1 cellular context compared by ENCODE assay signal in the genomic region with DNA sequence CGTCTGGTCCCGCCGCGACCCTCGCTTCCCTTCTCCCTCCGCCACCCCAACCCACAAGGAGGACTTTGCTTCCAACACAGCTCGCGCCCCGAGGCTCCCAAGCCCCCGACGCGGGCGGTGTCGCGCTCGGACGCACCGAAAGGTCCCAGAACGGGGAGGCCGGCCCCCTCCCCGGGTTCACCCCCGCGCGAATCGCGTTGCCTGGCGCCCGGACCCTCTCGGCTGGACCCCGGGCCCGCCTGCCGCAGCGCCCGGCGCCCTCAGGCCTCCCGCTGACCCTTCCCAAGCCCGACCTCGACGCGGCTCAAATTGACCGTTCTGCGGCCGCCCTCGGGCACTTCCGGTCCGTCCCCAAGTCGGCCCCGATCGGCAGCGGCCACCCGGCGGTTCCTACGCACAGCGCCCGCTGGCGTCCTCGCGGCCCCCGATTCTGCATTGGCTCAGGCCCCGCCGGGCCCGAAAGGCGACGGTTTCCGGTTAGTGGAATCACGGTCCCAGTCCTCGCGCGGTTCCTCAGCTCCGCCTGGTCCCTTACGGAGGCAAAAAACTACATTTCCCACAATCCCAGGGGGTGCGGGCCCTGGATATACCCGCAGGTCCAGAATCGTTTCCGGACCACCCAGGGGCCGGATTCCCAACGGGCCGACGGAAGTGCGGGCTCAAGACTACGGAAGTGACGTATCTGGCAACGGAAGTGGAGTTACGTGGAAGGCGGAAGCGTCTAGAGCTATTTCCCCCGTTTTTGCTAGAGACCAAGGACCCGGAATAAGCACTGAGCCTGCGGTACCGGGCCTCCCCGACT.
TF ChIP-seq lines count a peak whose summit lies in the region.

Gene AURKAIP1 (minus strand): TSS at position 347 of the 802 bp plus-strand sequence. CDS start 451 bp downstream, outside the sequence.

TF ChIP-seq in HepG2, 621 proteins besides CTCF, POLR2A, EP300 and RAD21 (continued from another document and continues in another):
- TF ChIP-seq, protein P1, sequence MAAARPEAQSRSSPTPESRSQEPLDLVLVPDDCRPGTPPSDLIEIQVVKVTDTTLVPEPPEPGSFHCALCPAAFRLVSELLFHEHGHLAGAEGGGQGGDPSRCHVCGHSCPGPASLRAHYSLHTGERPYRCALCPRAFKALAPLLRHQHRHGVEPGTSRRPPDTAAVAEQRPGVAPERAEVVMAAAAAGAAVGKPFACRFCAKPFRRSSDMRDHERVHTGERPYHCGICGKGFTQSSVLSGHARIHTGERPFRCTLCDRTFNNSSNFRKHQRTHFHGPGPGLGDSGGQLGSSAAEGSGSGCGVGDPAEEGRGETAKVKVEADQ (CRISPR knock-in tag; IDR thresholded peaks at IDR 0.05; ENCODE audit: borderline replicate concordance) = peak; percentile 74; the same call in 1 of the 2 replicates
- TF ChIP-seq ZNF251 (CRISPR knock-in tag; IDR thresholded peaks at IDR 0.05) = no peak
- peak; percentile 59 for TF ChIP-seq ZNF563 (CRISPR knock-in tag; IDR thresholded peaks at IDR 0.05)
- TF ChIP-seq ZNF567 (CRISPR knock-in tag; IDR thresholded peaks at IDR 0.05; ENCODE audit: borderline replicate concordance) = no peak; the same call in 1 of the 2 replicates
- TF ChIP-seq MATR3 (CRISPR knock-in tag; IDR thresholded peaks at IDR 0.05) = no peak
- no peak for TF ChIP-seq TRIM22 (IDR thresholded peaks at IDR 0.05)
- peak; percentile 90 for TF ChIP-seq RXRA (CRISPR knock-in tag; IDR thresholded peaks at IDR 0.05)
- TF ChIP-seq MTF2 (CRISPR knock-in tag; IDR thresholded peaks at IDR 0.05; ENCODE audit: borderline replicate concordance) = peak; percentile 97; the same call in 1 of the 2 replicates
- TF ChIP-seq ZNF20 (CRISPR knock-in tag; IDR thresholded peaks at IDR 0.05) = no peak
- no peak for TF ChIP-seq ATAD3A (CRISPR knock-in tag; IDR thresholded peaks at IDR 0.05)
- TF ChIP-seq ZNF550 (CRISPR knock-in tag; IDR thresholded peaks at IDR 0.05; ENCODE audit: borderline replicate concordance) = peak; percentile 89; the same call in 1 of the 2 replicates
- TF ChIP-seq ZFP36L1 (CRISPR knock-in tag; IDR thresholded peaks at IDR 0.05) = peak; percentile 64; the same call in 1 of the 2 replicates
- TF ChIP-seq FOXP1 (IDR thresholded peaks at IDR 0.05) = no peak
- no peak for TF ChIP-seq FOXP1 (CRISPR knock-in tag; IDR thresholded peaks at IDR 0.05)
- TF ChIP-seq FOSL2 (CRISPR knock-in tag; IDR thresholded peaks at IDR 0.05) = peak; percentile 78
- 0 out of 2 replicates have a peak, but pooled peaks have one; percentile 81 for TF ChIP-seq ZNF138 (CRISPR knock-in tag; IDR thresholded peaks at IDR 0.05; ENCODE audit: low read depth)
- no peak for TF ChIP-seq ZNF354B (CRISPR knock-in tag; IDR thresholded peaks at IDR 0.05)
- TF ChIP-seq, protein P2, sequence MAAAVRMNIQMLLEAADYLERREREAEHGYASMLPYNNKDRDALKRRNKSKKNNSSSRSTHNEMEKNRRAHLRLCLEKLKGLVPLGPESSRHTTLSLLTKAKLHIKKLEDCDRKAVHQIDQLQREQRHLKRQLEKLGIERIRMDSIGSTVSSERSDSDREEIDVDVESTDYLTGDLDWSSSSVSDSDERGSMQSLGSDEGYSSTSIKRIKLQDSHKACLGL (CRISPR knock-in tag; IDR thresholded peaks at IDR 0.05) = no peak; the same call in 1 of the 2 replicates
- TF ChIP-seq, protein P3, sequence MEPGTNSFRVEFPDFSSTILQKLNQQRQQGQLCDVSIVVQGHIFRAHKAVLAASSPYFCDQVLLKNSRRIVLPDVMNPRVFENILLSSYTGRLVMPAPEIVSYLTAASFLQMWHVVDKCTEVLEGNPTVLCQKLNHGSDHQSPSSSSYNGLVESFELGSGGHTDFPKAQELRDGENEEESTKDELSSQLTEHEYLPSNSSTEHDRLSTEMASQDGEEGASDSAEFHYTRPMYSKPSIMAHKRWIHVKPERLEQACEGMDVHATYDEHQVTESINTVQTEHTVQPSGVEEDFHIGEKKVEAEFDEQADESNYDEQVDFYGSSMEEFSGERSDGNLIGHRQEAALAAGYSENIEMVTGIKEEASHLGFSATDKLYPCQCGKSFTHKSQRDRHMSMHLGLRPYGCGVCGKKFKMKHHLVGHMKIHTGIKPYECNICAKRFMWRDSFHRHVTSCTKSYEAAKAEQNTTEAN (CRISPR knock-in tag; conservative IDR thresholded peaks at IDR 0.05) = peak; percentile 64; the same call in 1 of the 2 replicates
- peak; percentile 84 for TF ChIP-seq MAX (IDR thresholded peaks at IDR 0.05)
- peak; percentile 92; the same call in 1 of the 2 replicates for TF ChIP-seq ZFP62 (CRISPR knock-in tag; IDR thresholded peaks at IDR 0.05)
- peak; percentile 97 for TF ChIP-seq ZFP82 (CRISPR knock-in tag; IDR thresholded peaks at IDR 0.05; ENCODE audit: borderline replicate concordance)
- no peak for TF ChIP-seq ATF7 (IDR thresholded peaks at IDR 0.05)
- no peak; the same call in 1 of the 2 replicates for TF ChIP-seq ATF7 (CRISPR knock-in tag; IDR thresholded peaks at IDR 0.05)
- TF ChIP-seq KDM2A (CRISPR knock-in tag; IDR thresholded peaks at IDR 0.05; ENCODE audit: borderline replicate concordance, low read depth) = peak; percentile 99
- no peak for TF ChIP-seq HOXA9 (CRISPR knock-in tag; IDR thresholded peaks at IDR 0.05; ENCODE audit: borderline replicate concordance)
- TF ChIP-seq ZNF562 (CRISPR knock-in tag; IDR thresholded peaks at IDR 0.05; ENCODE audit: borderline replicate concordance) = no peak
- TF ChIP-seq CENPT (CRISPR knock-in tag; IDR thresholded peaks at IDR 0.05; ENCODE audit: low read depth) = peak; percentile 40; the same call in 1 of the 2 replicates
- no peak for TF ChIP-seq MBNL3 (CRISPR knock-in tag; conservative IDR thresholded peaks at IDR 0.05)
- TF ChIP-seq FOXA1 (IDR thresholded peaks at IDR 0.05) = no peak
- peak; percentile 42; the same call in 1 of the 2 replicates for TF ChIP-seq FOXA1 (CRISPR knock-in tag; IDR thresholded peaks at IDR 0.05)
- TF ChIP-seq MIER3 (CRISPR knock-in tag; IDR thresholded peaks at IDR 0.05; ENCODE audit: borderline replicate concordance) = peak; percentile 87; the same call in 1 of the 2 replicates
- peak; percentile 36; the same call in 1 of the 2 replicates for TF ChIP-seq ZNF766 (CRISPR knock-in tag; IDR thresholded peaks at IDR 0.05; ENCODE audit: borderline replicate concordance)
- TF ChIP-seq ZNF296 (CRISPR knock-in tag; conservative IDR thresholded peaks at IDR 0.05) = no peak
- TF ChIP-seq, protein P4, sequence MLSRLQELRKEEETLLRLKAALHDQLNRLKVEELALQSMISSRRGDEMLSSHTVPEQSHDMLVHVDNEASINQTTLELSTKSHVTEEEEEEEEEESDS (CRISPR knock-in tag; IDR thresholded peaks at IDR 0.05; ENCODE audit: borderline replicate concordance) = no peak
- TF ChIP-seq HNRNPK (IDR thresholded peaks at IDR 0.05; ENCODE audit: low read depth, low read length, poor library complexity, severe bottlenecking) = peak; percentile 42
- TF ChIP-seq RNF2 (conservative IDR thresholded peaks at IDR 0.05; ENCODE audit: low read depth) = no peak
- peak; percentile 75; the same call in 1 of the 2 replicates for TF ChIP-seq ZNF720 (CRISPR knock-in tag; IDR thresholded peaks at IDR 0.05)
- no peak for TF ChIP-seq DPF2 (CRISPR knock-in tag; IDR thresholded peaks at IDR 0.05; ENCODE audit: borderline replicate concordance, low read depth)
- 0 out of 4 replicates have a peak, but pooled peaks of 1 of the 2 experiments have one; percentile 10 for TF ChIP-seq MAFK (conservative IDR thresholded peaks at IDR 0.05 in 1 of 2, IDR thresholded peaks at IDR 0.05 in 1 of 2; ENCODE audit: low read length in 2 of 2)
- peak; percentile 91 for TF ChIP-seq ZNF510 (CRISPR knock-in tag; IDR thresholded peaks at IDR 0.05; ENCODE audit: low read depth)
- TF ChIP-seq FOXK2 (IDR thresholded peaks at IDR 0.05) = peak; percentile 30; the same call in 1 of the 2 replicates
- TF ChIP-seq ZNF546 (CRISPR knock-in tag; conservative IDR thresholded peaks at IDR 0.05) = peak; percentile 90
- peak; percentile 65; the same call in 1 of the 2 replicates for TF ChIP-seq ZNF281 (CRISPR knock-in tag; IDR thresholded peaks at IDR 0.05; ENCODE audit: borderline replicate concordance)
- TF ChIP-seq MAFF (IDR thresholded peaks at IDR 0.05; ENCODE audit: low read depth, low read length) = peak; percentile 7; the same call in 1 of the 2 replicates
- TF ChIP-seq EED (CRISPR knock-in tag; IDR thresholded peaks at IDR 0.05) = peak; percentile 92; the same call in 1 of the 2 replicates
- TF ChIP-seq, protein P5, sequence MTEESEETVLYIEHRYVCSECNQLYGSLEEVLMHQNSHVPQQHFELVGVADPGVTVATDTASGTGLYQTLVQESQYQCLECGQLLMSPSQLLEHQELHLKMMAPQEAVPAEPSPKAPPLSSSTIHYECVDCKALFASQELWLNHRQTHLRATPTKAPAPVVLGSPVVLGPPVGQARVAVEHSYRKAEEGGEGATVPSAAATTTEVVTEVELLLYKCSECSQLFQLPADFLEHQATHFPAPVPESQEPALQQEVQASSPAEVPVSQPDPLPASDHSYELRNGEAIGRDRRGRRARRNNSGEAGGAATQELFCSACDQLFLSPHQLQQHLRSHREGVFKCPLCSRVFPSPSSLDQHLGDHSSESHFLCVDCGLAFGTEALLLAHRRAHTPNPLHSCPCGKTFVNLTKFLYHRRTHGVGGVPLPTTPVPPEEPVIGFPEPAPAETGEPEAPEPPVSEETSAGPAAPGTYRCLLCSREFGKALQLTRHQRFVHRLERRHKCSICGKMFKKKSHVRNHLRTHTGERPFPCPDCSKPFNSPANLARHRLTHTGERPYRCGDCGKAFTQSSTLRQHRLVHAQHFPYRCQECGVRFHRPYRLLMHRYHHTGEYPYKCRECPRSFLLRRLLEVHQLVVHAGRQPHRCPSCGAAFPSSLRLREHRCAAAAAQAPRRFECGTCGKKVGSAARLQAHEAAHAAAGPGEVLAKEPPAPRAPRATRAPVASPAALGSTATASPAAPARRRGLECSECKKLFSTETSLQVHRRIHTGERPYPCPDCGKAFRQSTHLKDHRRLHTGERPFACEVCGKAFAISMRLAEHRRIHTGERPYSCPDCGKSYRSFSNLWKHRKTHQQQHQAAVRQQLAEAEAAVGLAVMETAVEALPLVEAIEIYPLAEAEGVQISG (CRISPR knock-in tag; IDR thresholded peaks at IDR 0.05) = peak; percentile 98
- peak; percentile 91 for TF ChIP-seq MED1 (CRISPR knock-in tag; IDR thresholded peaks at IDR 0.05)
- no peak for TF ChIP-seq SCMH1 (CRISPR knock-in tag; IDR thresholded peaks at IDR 0.05; ENCODE audit: borderline replicate concordance)
- peak; percentile 87 for TF ChIP-seq ZNF264 (CRISPR knock-in tag; IDR thresholded peaks at IDR 0.05)
- TF ChIP-seq, protein P6, sequence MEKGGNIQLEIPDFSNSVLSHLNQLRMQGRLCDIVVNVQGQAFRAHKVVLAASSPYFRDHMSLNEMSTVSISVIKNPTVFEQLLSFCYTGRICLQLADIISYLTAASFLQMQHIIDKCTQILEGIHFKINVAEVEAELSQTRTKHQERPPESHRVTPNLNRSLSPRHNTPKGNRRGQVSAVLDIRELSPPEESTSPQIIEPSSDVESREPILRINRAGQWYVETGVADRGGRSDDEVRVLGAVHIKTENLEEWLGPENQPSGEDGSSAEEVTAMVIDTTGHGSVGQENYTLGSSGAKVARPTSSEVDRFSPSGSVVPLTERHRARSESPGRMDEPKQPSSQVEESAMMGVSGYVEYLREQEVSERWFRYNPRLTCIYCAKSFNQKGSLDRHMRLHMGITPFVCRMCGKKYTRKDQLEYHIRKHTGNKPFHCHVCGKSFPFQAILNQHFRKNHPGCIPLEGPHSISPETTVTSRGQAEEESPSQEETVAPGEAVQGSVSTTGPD (CRISPR knock-in tag; IDR thresholded peaks at IDR 0.05) = no peak
- no peak for TF ChIP-seq NFIC (IDR thresholded peaks at IDR 0.05; ENCODE audit: low read length)
- TF ChIP-seq SP4 (CRISPR knock-in tag; IDR thresholded peaks at IDR 0.05) = peak; percentile 93
- TF ChIP-seq CREM (IDR thresholded peaks at IDR 0.05) = peak; percentile 98
- no peak; the same call in 1 of the 2 replicates for TF ChIP-seq CREM (CRISPR knock-in tag; IDR thresholded peaks at IDR 0.05)
- TF ChIP-seq NFKBIZ (CRISPR knock-in tag; IDR thresholded peaks at IDR 0.05) = peak; percentile 83; the same call in 1 of the 2 replicates
- no peak for TF ChIP-seq ZMYM2 (CRISPR knock-in tag; IDR thresholded peaks at IDR 0.05)
